1 cellular context compared by ENCODE assay signal in genomic region chr2:27921880-27922589, GRCh38.
TF ChIP-seq lines count a peak whose summit lies in the region.

No MANE protein-coding gene starts in this region.

TF ChIP-seq in K562, 482 proteins besides CTCF, POLR2A, EP300 and RAD21 (continued from another document):
- peak; percentile 71 for TF ChIP-seq TFE3 (CRISPR knock-in tag; IDR thresholded peaks at IDR 0.05)
- TF ChIP-seq RAD51 (IDR thresholded peaks at IDR 0.05; ENCODE audit: borderline replicate concordance, low read depth), result no peak
- TF ChIP-seq RFX1 (IDR thresholded peaks at IDR 0.05), result no peak
- no peak for TF ChIP-seq MCM5 (IDR thresholded peaks at IDR 0.05; ENCODE audit: low read depth)
- no peak for TF ChIP-seq ZNF184 (CRISPR knock-in tag; IDR thresholded peaks at IDR 0.05)
- TF ChIP-seq FOXK1 (CRISPR knock-in tag; IDR thresholded peaks at IDR 0.05; ENCODE audit: borderline replicate concordance), result no peak
- TF ChIP-seq ZNF165 (CRISPR knock-in tag; IDR thresholded peaks at IDR 0.05; ENCODE audit: borderline replicate concordance), result no peak
- TF ChIP-seq TRIM25 (IDR thresholded peaks at IDR 0.05; ENCODE audit: borderline replicate concordance), result no peak
- no peak for TF ChIP-seq SNIP1 (IDR thresholded peaks at IDR 0.05; ENCODE audit: low read depth)
- no peak for TF ChIP-seq MYBL2 (IDR thresholded peaks at IDR 0.05; ENCODE audit: low read depth)
- no peak for TF ChIP-seq MYBL2 (CRISPR knock-in tag; IDR thresholded peaks at IDR 0.05; ENCODE audit: borderline replicate concordance)
- TF ChIP-seq NR1H2 (CRISPR knock-in tag; IDR thresholded peaks at IDR 0.05), result no peak
- TF ChIP-seq ZNF224 (CRISPR knock-in tag; IDR thresholded peaks at IDR 0.05), result no peak
- TF ChIP-seq MXI1 (IDR thresholded peaks at IDR 0.05; ENCODE audit: low read depth, low read length), result no peak
- TF ChIP-seq, protein P1, sequence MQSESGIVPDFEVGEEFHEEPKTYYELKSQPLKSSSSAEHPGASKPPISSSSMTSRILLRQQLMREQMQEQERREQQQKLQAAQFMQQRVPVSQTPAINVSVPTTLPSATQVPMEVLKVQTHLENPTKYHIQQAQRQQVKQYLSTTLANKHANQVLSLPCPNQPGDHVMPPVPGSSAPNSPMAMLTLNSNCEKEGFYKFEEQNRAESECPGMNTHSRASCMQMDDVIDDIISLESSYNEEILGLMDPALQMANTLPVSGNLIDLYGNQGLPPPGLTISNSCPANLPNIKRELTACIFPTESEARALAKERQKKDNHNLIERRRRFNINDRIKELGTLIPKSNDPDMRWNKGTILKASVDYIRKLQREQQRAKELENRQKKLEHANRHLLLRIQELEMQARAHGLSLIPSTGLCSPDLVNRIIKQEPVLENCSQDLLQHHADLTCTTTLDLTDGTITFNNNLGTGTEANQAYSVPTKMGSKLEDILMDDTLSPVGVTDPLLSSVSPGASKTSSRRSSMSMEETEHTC (IDR thresholded peaks at IDR 0.05), result no peak
- no peak for TF ChIP-seq BCOR (IDR thresholded peaks at IDR 0.05)
- TF ChIP-seq ESRRB (CRISPR knock-in tag; IDR thresholded peaks at IDR 0.05; ENCODE audit: borderline replicate concordance), result no peak
- TF ChIP-seq, protein P2, sequence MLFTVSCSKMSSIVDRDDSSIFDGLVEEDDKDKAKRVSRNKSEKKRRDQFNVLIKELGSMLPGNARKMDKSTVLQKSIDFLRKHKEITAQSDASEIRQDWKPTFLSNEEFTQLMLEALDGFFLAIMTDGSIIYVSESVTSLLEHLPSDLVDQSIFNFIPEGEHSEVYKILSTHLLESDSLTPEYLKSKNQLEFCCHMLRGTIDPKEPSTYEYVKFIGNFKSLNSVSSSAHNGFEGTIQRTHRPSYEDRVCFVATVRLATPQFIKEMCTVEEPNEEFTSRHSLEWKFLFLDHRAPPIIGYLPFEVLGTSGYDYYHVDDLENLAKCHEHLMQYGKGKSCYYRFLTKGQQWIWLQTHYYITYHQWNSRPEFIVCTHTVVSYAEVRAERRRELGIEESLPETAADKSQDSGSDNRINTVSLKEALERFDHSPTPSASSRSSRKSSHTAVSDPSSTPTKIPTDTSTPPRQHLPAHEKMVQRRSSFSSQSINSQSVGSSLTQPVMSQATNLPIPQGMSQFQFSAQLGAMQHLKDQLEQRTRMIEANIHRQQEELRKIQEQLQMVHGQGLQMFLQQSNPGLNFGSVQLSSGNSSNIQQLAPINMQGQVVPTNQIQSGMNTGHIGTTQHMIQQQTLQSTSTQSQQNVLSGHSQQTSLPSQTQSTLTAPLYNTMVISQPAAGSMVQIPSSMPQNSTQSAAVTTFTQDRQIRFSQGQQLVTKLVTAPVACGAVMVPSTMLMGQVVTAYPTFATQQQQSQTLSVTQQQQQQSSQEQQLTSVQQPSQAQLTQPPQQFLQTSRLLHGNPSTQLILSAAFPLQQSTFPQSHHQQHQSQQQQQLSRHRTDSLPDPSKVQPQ (CRISPR knock-in tag; IDR thresholded peaks at IDR 0.05; ENCODE audit: borderline replicate concordance), result no peak
- TF ChIP-seq XRCC4 (IDR thresholded peaks at IDR 0.05; ENCODE audit: extremely low read depth, insufficient read depth, insufficient read length), result no peak
- TF ChIP-seq CEBPG (CRISPR knock-in tag; IDR thresholded peaks at IDR 0.05), result no peak
- TF ChIP-seq CEBPG (tag; conservative IDR thresholded peaks at IDR 0.05 in 1 of 2, IDR thresholded peaks at IDR 0.05 in 1 of 2), result peak in 1 of 2 experiments; percentile 50; a peak in 1 of 4 replicates
- no peak for TF ChIP-seq TCF7L2 (IDR thresholded peaks at IDR 0.05; ENCODE audit: low read depth, low read length)
- peak; percentile 19; the same call in 1 of the 2 replicates for TF ChIP-seq ATF3 (IDR thresholded peaks at IDR 0.05)
- no peak for TF ChIP-seq ATF3 (CRISPR knock-in tag; conservative IDR thresholded peaks at IDR 0.05)
- TF ChIP-seq CBX8 (IDR thresholded peaks at IDR 0.05; ENCODE audit: borderline replicate concordance, extremely low read depth, low read depth, low read length, poor library complexity, severe bottlenecking), result no peak
- TF ChIP-seq POLR3A (IDR thresholded peaks at IDR 0.05; ENCODE audit: borderline replicate concordance, extremely low read depth, insufficient read depth, insufficient read length), result no peak
- no peak for TF ChIP-seq POU5F1 (IDR thresholded peaks at IDR 0.05; ENCODE audit: borderline replicate concordance, low read depth, low read length, partially characterized antibody)
TF ChIP-seq in K562: peak in this region for 3.
